ENCODE assay signal across 13 cellular contexts in the genomic region with DNA sequence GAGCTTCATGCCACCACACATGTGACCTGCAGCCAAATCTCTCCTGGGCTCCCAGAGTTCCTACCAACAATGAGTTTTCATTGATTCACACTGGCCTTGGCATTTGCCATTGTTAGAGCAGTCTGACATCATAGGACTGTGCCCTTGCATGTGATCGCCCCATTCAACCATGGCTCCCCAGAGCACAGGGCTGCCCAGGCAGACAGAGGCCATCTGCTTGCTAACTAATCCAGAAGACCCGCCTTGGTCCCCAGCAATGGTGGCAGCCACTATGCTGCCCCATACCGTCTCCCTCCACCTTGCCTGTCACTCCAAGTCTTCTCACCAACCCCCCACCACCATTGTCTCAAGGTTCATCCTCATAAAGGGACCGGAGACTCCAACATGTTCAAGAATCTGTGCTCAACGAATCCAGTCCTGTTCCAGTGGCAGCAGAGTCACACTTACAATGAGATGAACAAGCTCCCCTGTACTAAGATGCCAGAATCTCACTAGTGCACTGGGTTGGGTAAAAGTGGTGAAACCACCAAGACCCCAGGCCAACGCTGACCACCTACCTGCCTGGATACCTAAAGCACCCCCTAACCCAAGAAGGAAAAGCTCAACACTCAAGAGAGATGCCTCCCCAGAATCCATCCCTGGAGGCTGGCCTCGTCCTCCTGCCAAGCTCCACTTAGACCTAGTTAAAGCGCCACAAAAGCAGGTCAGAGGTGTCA.
A peak's percentile ranks its signal among the peaks of the same experiment; 100 is the strongest.
DNase-seq lines count a peak whose midpoint lies in the region; ATAC-seq, FAIRE-seq and TF ChIP-seq lines count a peak whose summit lies in the region.
"Had no signal": no experiment of that assay in that cellular context is flagged by ENCODE, and none has a peak within 500 bp of the region (broad histone marks: within the 10 kb centered on the region; RNA-seq: fewer than 3 reads in every experiment).

No MANE protein-coding gene starts in this region.

- H3K4me3 Mint-ChIP-seq in H9: no peak overlapping the region
- H3K4me3 Mint-ChIP-seq: CD4-positive, alpha-beta memory T cell; GM23338 had no signal

- BruUV-seq in K562 (replicated peaks; lab: Mats Ljungman, UMichigan): no TSS peak

- DNase-seq in H9 (peak; percentile 14), K562 (ENCODE audit: extremely low read depth in 1 of 4, low spot score in 3 of 4) (no peak), left lobe of liver (ENCODE audit: low spot score) (peak; percentile 35), upper lobe of right lung (peak; percentile 53), sigmoid colon (no peak), dorsolateral prefrontal cortex (no peak), mesenchymal stem cell (no peak)
- DNase-seq: DMS 273 treated with DMSO at 0.1 percent for 48 hours, NCI-H2081 treated with DMSO at 0.1 percent for 48 hours, Right ventricle myocardium superior had no signal

- H3K27ac ChIP-seq in H9 (ENCODE audit: insufficient read length, low read depth, low read length) (no peak overlapping the region), K562 (ENCODE audit: extremely low read depth, low read depth, low read length) (no peak overlapping the region), upper lobe of right lung (no peak overlapping the region), sigmoid colon (no peak overlapping the region), dorsolateral prefrontal cortex (no peak overlapping the region), mesenchymal stem cell (ENCODE audit: low read length, poor library complexity, severe bottlenecking) (no peak overlapping the region)

- peaks cover 43% of the 10 kb centered on the region for H3K27me3 Mint-ChIP-seq in H9 (ENCODE audit: low read depth)

- H3K27ac Mint-ChIP-seq in H9: no peak overlapping the region; a peak in 1 of 7 replicates
- H3K27ac Mint-ChIP-seq: CD4-positive, alpha-beta memory T cell; GM23338 had no signal

- H3K4me3 ChIP-seq in K562: no peak overlapping the region
- H3K4me3 ChIP-seq in upper lobe of right lung: no peak overlapping the region
- no peak overlapping the region for H3K4me3 ChIP-seq in sigmoid colon
- no peak overlapping the region for H3K4me3 ChIP-seq in dorsolateral prefrontal cortex
- no peak overlapping the region for H3K4me3 ChIP-seq in mesenchymal stem cell (ENCODE audit: insufficient read depth in 1 of 2, low read depth in 1 of 2, low read length in 2 of 2)
- H3K4me3 ChIP-seq: GM23338 had no signal

- H3K79me2 ChIP-seq in H9 (ENCODE audit: insufficient read depth, low read length) (no peaks in the 10 kb centered on the region), K562 (ENCODE audit: control insufficient read depth, insufficient read depth, low read length) (no peaks in the 10 kb centered on the region)

- H4K20me1 ChIP-seq in H9 (ENCODE audit: control insufficient read depth, insufficient read depth, insufficient read length): no peaks in the 10 kb centered on the region
- no peaks in the 10 kb centered on the region; the same call in 1 of the 2 replicates for H4K20me1 ChIP-seq in K562 (replicated peaks; ENCODE audit: control insufficient read depth, insufficient read depth, low read length)

- no peak overlapping the region for H3K56ac ChIP-seq in H9 (ENCODE audit: insufficient read length, low read depth, low read length)

- no peak overlapping the region for H3K9ac ChIP-seq in H9 (ENCODE audit: extremely low read depth, insufficient read length, low read length)
- no peak overlapping the region for H3K9ac ChIP-seq in K562 (ENCODE audit: insufficient read depth in 1 of 2, low read depth in 2 of 2, low read length in 2 of 2)
- no peak overlapping the region for H3K9ac ChIP-seq in mesenchymal stem cell (ENCODE audit: low read length)

- no peaks in the 10 kb centered on the region for H3K9me3 Mint-ChIP-seq in H9

- H3K9me3 ChIP-seq in H9 (ENCODE audit: control insufficient read depth, low read depth, low read length) (no peaks in the 10 kb centered on the region), K562 (replicated peaks; ENCODE audit: control insufficient read depth, insufficient read depth, low read depth, low read length) (no peaks in the 10 kb centered on the region), upper lobe of right lung (no peaks in the 10 kb centered on the region), sigmoid colon (no peaks in the 10 kb centered on the region), mesenchymal stem cell (ENCODE audit: control insufficient read depth, low read length) (no peaks in the 10 kb centered on the region)
- H3K9me3 ChIP-seq: Caco-2 had no signal

- H3K4me2 ChIP-seq in H9 (ENCODE audit: insufficient read depth, insufficient read length, low read length) (no peak overlapping the region), K562 (ENCODE audit: insufficient read depth, low read length) (no peak overlapping the region), mesenchymal stem cell (ENCODE audit: low read length, poor library complexity, severe bottlenecking) (no peak overlapping the region)
- H3K4me2 ChIP-seq: GM23338 had no signal

- TF ChIP-seq CTCF in H9 (conservative IDR thresholded peaks at IDR 0.05) (no peak), K562 (IDR thresholded peaks at IDR 0.05 in 2 of 3, conservative IDR thresholded peaks at IDR 0.05 in 1 of 3; ENCODE audit: insufficient read depth in 2 of 3, low read depth in 1 of 3, low read length in 3 of 3) (no peak), upper lobe of right lung (IDR thresholded peaks at IDR 0.05) (no peak), sigmoid colon (IDR thresholded peaks at IDR 0.05) (no peak), dorsolateral prefrontal cortex (IDR thresholded peaks at IDR 0.05 in 54 of 56, conservative IDR thresholded peaks at IDR 0.05 in 2 of 56; ENCODE audit: low read depth in 1 of 56, partially characterized antibody in 56 of 56) (no peak)

- H3K4me1 ChIP-seq in H9 (ENCODE audit: insufficient read depth, low read length) (no peaks in the 10 kb centered on the region; the same call in 1 of the 2 replicates), K562 (replicated peaks in 1 of 2; ENCODE audit: control insufficient read depth in 2 of 2, insufficient read depth in 2 of 2, low read length in 2 of 2) (no peaks in the 10 kb centered on the region), upper lobe of right lung (peaks cover 4% of the 10 kb centered on the region), sigmoid colon (peaks cover 0 to 11% (median 0%) of the 10 kb centered on the region in 4 donors), mesenchymal stem cell (ENCODE audit: control insufficient read depth, insufficient read depth, low read depth, low read length) (peaks cover 14% of the 10 kb centered on the region)
- H3K4me1 ChIP-seq: Caco-2 had no signal

- H3K4ac ChIP-seq in H9 (ENCODE audit: low read depth, low read length) (no peak overlapping the region), mesenchymal stem cell (ENCODE audit: low read depth in 1 of 2, low read length in 2 of 2) (no peak overlapping the region)

- WGBS in H9 (ENCODE audit: extremely low coverage, insufficient read length, low lambda C conversion rate): no CpG with 5 or more reads among the region's 8 CpGs
- 2% methylated on average over 8 of the region's 8 CpGs for WGBS in K562 (ENCODE audit: insufficient coverage, low coverage, missing lambda C conversion rate)
- WGBS in sigmoid colon, 2 donors: 88 to 93% methylated on average over 8 of the region's 8 CpGs
- 90% methylated on average over 8 of the region's 8 CpGs for WGBS in mesenchymal stem cell

- no peaks in the 10 kb centered on the region for H3K36me3 Mint-ChIP-seq in H9 (ENCODE audit: insufficient read depth in 1 of 3, low read depth in 3 of 3)
- H3K36me3 Mint-ChIP-seq: CD4-positive, alpha-beta memory T cell had no signal

- CTCF ChIA-PET in K562 (lab: Yijun Ruan, JAX; ENCODE audit: low intra/inter-chr PET ratio): no interaction called here

- intact Hi-C loops in K562 (cut with micrococcal nuclease): no loop called here
- intact Hi-C loops in upper lobe of right lung (cut with DNase I): no loop called here
- intact Hi-C loops in sigmoid colon (cut with DNase I): no loop called here
- intact Hi-C loops in dorsolateral prefrontal cortex (cut with DNase I): no loop called here

- H3K9me1 ChIP-seq in K562 (ENCODE audit: control insufficient read depth, insufficient read depth, low read length): no peaks in the 10 kb centered on the region

- H2BK120ac ChIP-seq in H9 (ENCODE audit: low read depth, low read length, poor library complexity, severe bottlenecking) (no peak overlapping the region), mesenchymal stem cell (ENCODE audit: low read depth, low read length) (no peak overlapping the region)

- H4K91ac ChIP-seq in H9 (ENCODE audit: insufficient read length, low read depth, low read length) (no peak overlapping the region), mesenchymal stem cell (ENCODE audit: low read length) (no peak overlapping the region)

- no peak for TF ChIP-seq POLR2A in K562 (conservative IDR thresholded peaks at IDR 0.05)
- no peak for TF ChIP-seq POLR2A in sigmoid colon (IDR thresholded peaks at IDR 0.05)

- H4K8ac ChIP-seq in H9 (replicated peaks; ENCODE audit: insufficient read length, low read depth, low read length): no peak overlapping the region
- H4K8ac ChIP-seq in mesenchymal stem cell (ENCODE audit: low read length): no peak overlapping the region

- POLR2A ChIA-PET in K562 (lab: Yijun Ruan, JAX): interaction anchor here (0.6 to 1.1 kb wide), 4 partner anchors 17 to 486 kb away, joined by 3 to 5 read pairs (median 4); no protein-coding TSS in a partner anchor

- no peak overlapping the region for H4K5ac ChIP-seq in H9 (ENCODE audit: insufficient read length, low read depth, low read length)

- H3K36me3 ChIP-seq in K562 (ENCODE audit: control insufficient read depth, insufficient read depth, low read length) (no peaks in the 10 kb centered on the region), upper lobe of right lung (no peaks in the 10 kb centered on the region), sigmoid colon (no peaks in the 10 kb centered on the region), mesenchymal stem cell (ENCODE audit: control insufficient read depth in 1 of 2, insufficient read depth in 2 of 2, low read depth in 1 of 2, low read length in 2 of 2) (peaks cover 23 to 25% of the 10 kb centered on the region in 2 experiments)

- H3K14ac ChIP-seq in H9 (ENCODE audit: insufficient read depth, low read length) (no peak overlapping the region), mesenchymal stem cell (ENCODE audit: low read length in 2 of 2) (no peak overlapping the region)

- H3K23ac ChIP-seq in H9 (ENCODE audit: insufficient read length, low read depth, low read length) (no peak overlapping the region), mesenchymal stem cell (ENCODE audit: low read length in 2 of 2) (no peak overlapping the region)

- H2AFZ ChIP-seq in H9 (ENCODE audit: low read length) (no peak overlapping the region), K562 (ENCODE audit: low read depth, low read length) (no peak overlapping the region), mesenchymal stem cell (ENCODE audit: low read depth, low read length) (no peak overlapping the region)
- H2AFZ ChIP-seq: GM23338 had no signal

- no peak for TF ChIP-seq EP300 in K562 (IDR thresholded peaks at IDR 0.05; ENCODE audit: low read length)
- TF ChIP-seq EP300 in sigmoid colon (IDR thresholded peaks at IDR 0.05): no peak

- no peak overlapping the region for H2BK15ac ChIP-seq in H9 (ENCODE audit: low read depth, low read length)
- no peak overlapping the region for H2BK15ac ChIP-seq in mesenchymal stem cell (ENCODE audit: low read depth, poor library complexity, severe bottlenecking)

- H2AK5ac ChIP-seq in H9 (ENCODE audit: insufficient read length, low read length): no peak overlapping the region
- no peak overlapping the region for H2AK5ac ChIP-seq in mesenchymal stem cell (ENCODE audit: low read length, severe bottlenecking)

- H2BK12ac ChIP-seq in H9 (ENCODE audit: insufficient read length, low read depth, low read length) (no peak overlapping the region), mesenchymal stem cell (ENCODE audit: low read length in 2 of 2) (no peak overlapping the region)

- no peaks in the 10 kb centered on the region for H3K23me2 ChIP-seq in H9 (ENCODE audit: insufficient read length, low read depth, low read length, poor library complexity, severe bottlenecking)

- H3K79me1 ChIP-seq in H9 (ENCODE audit: insufficient read depth, low read depth, low read length, poor library complexity, severe bottlenecking) (no peaks in the 10 kb centered on the region), mesenchymal stem cell (replicated peaks; ENCODE audit: low read length, poor library complexity, severe bottlenecking) (no peaks in the 10 kb centered on the region)

- FAIRE-seq in K562 (lab: Jason Lieb, UNC): no peak

- H3K18ac ChIP-seq in H9 (ENCODE audit: insufficient read length, low read depth, low read length): no peak overlapping the region
- no peak overlapping the region for H3K18ac ChIP-seq in mesenchymal stem cell (ENCODE audit: low read depth in 1 of 2, low read length in 2 of 2)

- H3K27me3 ChIP-seq in H9 (ENCODE audit: insufficient read depth, low read length) (no peaks in the 10 kb centered on the region), K562 (ENCODE audit: control insufficient read depth in 2 of 2, insufficient read depth in 2 of 2, low read length in 2 of 2) (peaks cover 12 to 41% of the 10 kb centered on the region in 2 experiments; a peak in 4 of 5 replicates), upper lobe of right lung (no peaks in the 10 kb centered on the region), sigmoid colon (no peaks in the 10 kb centered on the region), dorsolateral prefrontal cortex (no peaks in the 10 kb centered on the region), mesenchymal stem cell (ENCODE audit: control insufficient read depth in 1 of 2, insufficient read depth in 1 of 2, low read length in 2 of 2) (peaks cover 0 to 5% of the 10 kb centered on the region in 2 experiments)

- H3T11ph ChIP-seq in H9 (ENCODE audit: low read length): no peak overlapping the region

- TF ChIP-seq RAD21 in K562 (CRISPR knock-in tag; conservative IDR thresholded peaks at IDR 0.05 in 1 of 2, IDR thresholded peaks at IDR 0.05 in 1 of 2): no peak

- H3K4me1 Mint-ChIP-seq in H9: peaks cover 15 to 26% of the 10 kb centered on the region in 2 experiments
- H3K4me1 Mint-ChIP-seq: CD4-positive, alpha-beta memory T cell had no signal

- no peak overlapping the region for H2BK20ac ChIP-seq in H9 (ENCODE audit: low read depth, low read length, poor library complexity, severe bottlenecking)

- in situ Hi-C loops in K562 (cut with MboI): no loop called here

- H2BK5ac ChIP-seq in H9 (ENCODE audit: insufficient read length, low read length) (no peak overlapping the region), mesenchymal stem cell (ENCODE audit: low read depth, low read length, poor library complexity, severe bottlenecking) (no peak overlapping the region)

- no peak for ATAC-seq in K562
- peak; percentile 10 for ATAC-seq in left lobe of liver
- ATAC-seq in upper lobe of right lung: no peak

Comparison
In these comparisons a context has a peak if more than half of its experiments do, and no peak if none do; other contexts are left out.
1. DNase-seq: peak in H9 (single experiment), left lobe of liver (single experiment) and upper lobe of right lung (single experiment); none in K562 (0 of 4), sigmoid colon (single experiment), dorsolateral prefrontal cortex (0 of 10) and mesenchymal stem cell (single experiment).